8 cellular contexts compared by ENCODE assay signal in the genomic region with DNA sequence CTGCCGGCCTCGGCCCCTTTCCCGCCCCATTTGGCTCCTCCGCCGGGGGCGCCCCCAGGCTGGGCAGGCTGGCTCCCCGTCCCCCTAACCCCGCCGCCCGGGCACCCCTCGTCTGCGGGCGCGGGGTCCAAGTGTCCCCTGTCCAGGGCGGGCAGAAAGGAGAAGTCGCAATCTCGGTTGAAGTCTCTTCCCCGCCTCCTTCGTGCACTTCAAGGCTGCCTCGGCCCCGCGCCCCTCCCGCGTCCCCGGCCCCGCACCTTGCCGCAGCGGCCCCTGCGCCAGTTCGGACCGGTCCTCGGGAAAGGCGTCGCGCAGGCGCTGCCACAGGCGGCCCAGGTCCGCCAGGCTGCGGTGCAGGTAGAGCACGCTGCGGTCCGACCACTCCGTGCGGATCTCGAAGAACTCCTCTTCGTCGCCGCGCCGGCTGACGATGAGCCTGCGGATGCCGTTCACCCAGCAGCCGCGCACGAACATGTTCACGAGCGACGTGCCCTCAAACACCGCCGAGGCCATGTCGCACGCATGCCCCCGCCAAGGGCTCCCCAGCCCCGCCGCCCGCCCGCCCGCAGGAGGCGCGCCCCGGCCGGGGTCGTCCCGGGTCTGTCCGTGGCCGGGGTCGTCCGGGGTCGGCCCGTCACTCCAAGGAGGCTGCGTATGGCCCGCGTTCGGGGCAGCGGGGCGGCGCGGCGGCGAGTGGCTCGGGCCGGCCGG. TPM values are rescaled to one million over a fixed set of nuclear protein-coding genes. Genes with fewer than 3 reads are reported as not detected.
DNase-seq lines count a peak whose midpoint lies in the region; ATAC-seq and TF ChIP-seq lines count a peak whose summit lies in the region.

A gene with protein sequence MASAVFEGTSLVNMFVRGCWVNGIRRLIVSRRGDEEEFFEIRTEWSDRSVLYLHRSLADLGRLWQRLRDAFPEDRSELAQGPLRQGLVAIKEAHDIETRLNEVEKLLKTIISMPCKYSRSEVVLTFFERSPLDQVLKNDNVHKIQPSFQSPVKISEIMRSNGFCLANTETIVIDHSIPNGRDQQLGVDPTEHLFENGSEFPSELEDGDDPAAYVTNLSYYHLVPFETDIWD (minus strand): TSS at position 695 of the 711 bp plus-strand sequence. CDS start 182 bp downstream, at position 513.

- no peak for TF ChIP-seq POLR2A in lower leg skin (IDR thresholded peaks at IDR 0.05)

- WGBS in lower leg skin, 2 donors = 0% methylated on average over 35 to 56 of the region's 94 CpGs

- intact Hi-C loops in lower leg skin (cut with DNase I; ENCODE audit: low total_unique reads) = loop anchor here (10.0 kb wide), 1 partner anchor 74 kb away; no protein-coding TSS in a partner anchor

- H3K4me3 Mint-ChIP-seq in chondrocyte (ENCODE audit: unreplicated experiment) = peak within 1 kb of the TSS; percentile 88
- peak within 1 kb of the TSS; percentile 58 to 70 for H3K4me3 Mint-ChIP-seq in stimulated activated naive CD8-positive, alpha-beta T cell treated with anti-CD3 and anti-CD28 coated beads, Interleukin-15, amount 100 ng/mL, for 72 hours

- H3K27me3 Mint-ChIP-seq in chondrocyte (ENCODE audit: low read depth) = no peaks in the 10 kb centered on the region
- peaks cover 57% of the 10 kb centered on the region for H3K27me3 Mint-ChIP-seq in stimulated activated naive CD8-positive, alpha-beta T cell treated with anti-CD3 and anti-CD28 coated beads, Interleukin-15, amount 100 ng/mL, for 72 hours

- peak within 1 kb of the TSS; percentile 92 for H3K27ac Mint-ChIP-seq in chondrocyte (ENCODE audit: unreplicated experiment)
- H3K27ac Mint-ChIP-seq in stimulated activated naive CD8-positive, alpha-beta T cell treated with anti-CD3 and anti-CD28 coated beads, Interleukin-15, amount 100 ng/mL, for 72 hours = no peak within 1 kb of the TSS

- POLR2A ChIA-PET in RWPE1 (lab: Yijun Ruan, JAX; ENCODE audit: low non-redundant PET) = no interaction called here

- peak; percentile 24 for ATAC-seq in stimulated activated naive CD8-positive, alpha-beta T cell treated with anti-CD3 and anti-CD28 coated beads, Interleukin-15, amount 100 ng/mL, for 72 hours

- no peaks in the 10 kb centered on the region for H3K9me3 Mint-ChIP-seq in chondrocyte (ENCODE audit: low read depth)
- H3K9me3 Mint-ChIP-seq in stimulated activated naive CD8-positive, alpha-beta T cell treated with anti-CD3 and anti-CD28 coated beads, Interleukin-15, amount 100 ng/mL, for 72 hours = no peaks in the 10 kb centered on the region

- DNase-seq in ELR (ENCODE audit: low read depth) (peak; percentile 48), H4 (ENCODE audit: low spot score) (no peak), RWPE1 (ENCODE audit: low spot score) (no peak), chondrocyte (ENCODE audit: low spot score) (no peak), lower leg skin (ENCODE audit: low spot score in 2 of 2) (peak in 1 of 2 donors; percentile 92), NCI-H1694 (lab: John Stamatoyannopoulos, UW) (no peak), Ammon's horn (ENCODE audit: low spot score) (no peak)
- peak; percentile 22 to 35 for DNase-seq in stimulated activated naive CD8-positive, alpha-beta T cell treated with anti-CD3 and anti-CD28 coated beads, Interleukin-15, amount 100 ng/mL, for 72 hours

- H3K36me3 Mint-ChIP-seq in chondrocyte (ENCODE audit: low read depth) = peaks cover 32% of the 10 kb centered on the region

- TF ChIP-seq CTCF in RWPE1 (conservative IDR thresholded peaks at IDR 0.05; ENCODE audit: low read depth) (no peak), chondrocyte (IDR thresholded peaks at IDR 0.05) (no peak), lower leg skin (IDR thresholded peaks at IDR 0.05) (no peak)

- peaks cover 71% of the 10 kb centered on the region for H3K4me1 Mint-ChIP-seq in chondrocyte (ENCODE audit: low read depth)
- H3K4me1 Mint-ChIP-seq in stimulated activated naive CD8-positive, alpha-beta T cell treated with anti-CD3 and anti-CD28 coated beads, Interleukin-15, amount 100 ng/mL, for 72 hours = peaks cover 2% of the 10 kb centered on the region

- peak within 1 kb of the TSS; percentile 87 for H3K4me3 ChIP-seq in lower leg skin (ENCODE audit: low read depth, poor library complexity, severe bottlenecking)

- peak within 1 kb of the TSS; percentile 99 for H3K27ac ChIP-seq in RWPE1

- CTCF ChIA-PET in RWPE1 (lab: Yijun Ruan, JAX) = no interaction called here

RNA-seq across cellular contexts. Expression of the gene that starts here (rescaled TPM):
- 13.7 and 21.3 TPM in 2 replicates for total RNA-seq in H4 (2014; rRNA removed; shearing (Covaris generic))
- total RNA-seq in chondrocyte (191 to 231 TPM (median 222 TPM) in 3 replicates), lower leg skin (100 to 1,000 TPM in 1 of 4 donors, 10 to 100 TPM in 3; 58.4 to 103 (median 72.4) TPM)

Comparison
In these comparisons a context has a peak if more than half of its experiments do, and no peak if none do; other contexts are left out.
1. DNase-seq: peak in ELR (single experiment) and stimulated activated naive CD8-positive, alpha-beta T cell treated with anti-CD3 and anti-CD28 coated beads, Interleukin-15, amount 100 ng/mL, for 72 hours (2 of 2); none in H4 (single experiment), RWPE1 (single experiment), chondrocyte (single experiment), NCI-H1694 (single experiment) and Ammon's horn (single experiment).